9 cellular contexts compared by ENCODE assay signal in the genomic region with DNA sequence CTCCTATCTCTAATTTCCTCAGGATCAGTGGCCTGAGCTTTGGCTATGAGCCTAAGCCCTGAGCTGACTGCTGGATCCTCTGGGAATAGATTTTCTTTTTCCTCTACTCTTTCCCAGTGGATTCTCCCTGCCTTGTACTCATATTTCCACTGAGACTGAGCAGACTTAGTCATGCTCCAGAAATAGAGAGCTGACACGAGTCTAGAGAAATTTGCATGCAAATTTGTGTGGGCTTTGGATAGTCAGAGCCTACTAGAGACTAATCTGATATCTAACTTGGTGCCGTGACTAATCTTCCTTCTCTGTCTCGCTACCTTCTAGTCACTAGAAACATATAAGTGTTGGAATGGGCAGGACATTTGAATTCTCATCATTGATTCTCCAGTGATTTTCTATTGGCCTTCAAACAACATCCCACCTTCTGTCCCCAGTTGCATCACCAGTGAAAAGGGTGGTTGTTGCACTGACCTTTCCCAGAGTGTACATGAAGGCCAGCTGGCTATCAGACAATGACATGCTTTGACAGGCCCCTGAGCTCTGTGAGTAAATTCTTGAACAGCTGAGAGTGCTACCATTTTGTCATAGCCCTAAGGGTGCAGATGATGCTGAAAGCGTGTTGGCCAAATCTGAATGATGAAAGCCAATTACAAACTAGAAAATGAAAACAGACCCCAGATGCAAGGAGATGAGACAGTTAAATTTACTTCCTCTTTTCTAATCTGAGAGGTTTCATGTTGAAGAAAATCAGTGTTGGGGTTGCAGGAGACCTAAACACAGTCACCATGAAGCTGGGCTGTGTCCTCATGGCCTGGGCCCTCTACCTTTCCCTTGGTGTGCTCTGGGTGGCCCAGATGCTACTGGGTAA. TPM values are rescaled to one million over a fixed set of nuclear protein-coding genes. Genes with fewer than 3 reads are reported as not detected.
DNase-seq lines count a peak whose midpoint lies in the region; ATAC-seq, FAIRE-seq and TF ChIP-seq lines count a peak whose summit lies in the region.
"Had no signal": no experiment of that assay in that cellular context is flagged by ENCODE, and none has a peak within 500 bp of the region (broad histone marks: within the 10 kb centered on the region; RNA-seq: fewer than 3 reads in every experiment).

A gene with protein sequence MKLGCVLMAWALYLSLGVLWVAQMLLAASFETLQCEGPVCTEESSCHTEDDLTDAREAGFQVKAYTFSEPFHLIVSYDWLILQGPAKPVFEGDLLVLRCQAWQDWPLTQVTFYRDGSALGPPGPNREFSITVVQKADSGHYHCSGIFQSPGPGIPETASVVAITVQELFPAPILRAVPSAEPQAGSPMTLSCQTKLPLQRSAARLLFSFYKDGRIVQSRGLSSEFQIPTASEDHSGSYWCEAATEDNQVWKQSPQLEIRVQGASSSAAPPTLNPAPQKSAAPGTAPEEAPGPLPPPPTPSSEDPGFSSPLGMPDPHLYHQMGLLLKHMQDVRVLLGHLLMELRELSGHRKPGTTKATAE (plus strand): TSS at position 747 of the 865 bp plus-strand sequence. CDS start 36 bp downstream, at position 783.

- H2BK20ac ChIP-seq in H9 (ENCODE audit: low read depth, low read length, poor library complexity, severe bottlenecking) = no peak within 1 kb of the TSS

- no peak within 1 kb of the TSS for H4K91ac ChIP-seq in H9 (ENCODE audit: insufficient read length, low read depth, low read length)

- no peak within 1 kb of the TSS for H2BK15ac ChIP-seq in H9 (ENCODE audit: low read depth, low read length)

- no peaks in the 10 kb centered on the region for H3K79me1 ChIP-seq in H9 (ENCODE audit: insufficient read depth, low read depth, low read length, poor library complexity, severe bottlenecking)

- H4K8ac ChIP-seq in H9 (replicated peaks; ENCODE audit: insufficient read length, low read depth, low read length) = no peak within 1 kb of the TSS

- no peaks in the 10 kb centered on the region for H3K9me3 Mint-ChIP-seq in IgD-negative memory B cell
- no peaks in the 10 kb centered on the region for H3K9me3 Mint-ChIP-seq in H9

- TF ChIP-seq POLR2A in GM12891 (IDR thresholded peaks at IDR 0.05; ENCODE audit: low read depth, low read length) = peak; percentile 95

- peak within 1 kb of the TSS; percentile 97 for H3K27ac ChIP-seq in smooth muscle cell (ENCODE audit: low read depth)
- no peak within 1 kb of the TSS for H3K27ac ChIP-seq in H9 (ENCODE audit: insufficient read length, low read depth, low read length)

- H3K36me3 ChIP-seq in smooth muscle cell (ENCODE audit: low read depth) = no peaks in the 10 kb centered on the region

- no peaks in the 10 kb centered on the region for H3K4me1 ChIP-seq in smooth muscle cell (ENCODE audit: low read depth)
- no peaks in the 10 kb centered on the region for H3K4me1 ChIP-seq in H9 (ENCODE audit: insufficient read depth, low read length)

- no peak for DNase-seq in GM12891 (ENCODE audit: insufficient read length, low spot score)
- DNase-seq in cardiac fibroblast (ENCODE audit: low read depth in 2 of 2) = peak; percentile 86 to 97
- no peak for DNase-seq in smooth muscle cell (lab: John Stamatoyannopoulos, UW; ENCODE audit: unreplicated experiment)
- no peak for DNase-seq in NCI-H2227 treated with DMSO at 0.1 percent for 48 hours (lab: John Stamatoyannopoulos, UW)
- DNase-seq in NCI-H1105 (lab: John Stamatoyannopoulos, UW) = no peak
- no peak for DNase-seq in H9

- H3K4me3 ChIP-seq in cardiac fibroblast (replicated peaks in 1 of 2; ENCODE audit: low read depth in 2 of 2, low read length in 2 of 2) (no peak within 1 kb of the TSS), smooth muscle cell (no peak within 1 kb of the TSS)

- no peaks in the 10 kb centered on the region for H3K27me3 ChIP-seq in smooth muscle cell (ENCODE audit: low read depth)
- H3K27me3 ChIP-seq in H9 (ENCODE audit: insufficient read depth, low read length) = no peaks in the 10 kb centered on the region

- no peaks in the 10 kb centered on the region for H3F3A ChIP-seq in smooth muscle cell (ENCODE audit: low read depth)

- no peak within 1 kb of the TSS for H3T11ph ChIP-seq in H9 (ENCODE audit: low read length)

- H3K4me3 Mint-ChIP-seq in IgD-negative memory B cell (peak within 1 kb of the TSS in 1 of 4 donors; percentile 88), H9 (no peak within 1 kb of the TSS)

- H3K36me3 Mint-ChIP-seq in IgD-negative memory B cell = peaks cover under 1% of the 10 kb centered on the region
- H3K36me3 Mint-ChIP-seq in H9 (ENCODE audit: insufficient read depth in 1 of 3, low read depth in 3 of 3) = no peaks in the 10 kb centered on the region

- no peak within 1 kb of the TSS for H2BK12ac ChIP-seq in H9 (ENCODE audit: insufficient read length, low read depth, low read length)

- H3K27ac Mint-ChIP-seq in IgD-negative memory B cell (no peak within 1 kb of the TSS), H9 (no peak within 1 kb of the TSS)

- H3K79me2 ChIP-seq in smooth muscle cell (ENCODE audit: low read depth) = no peaks in the 10 kb centered on the region
- no peaks in the 10 kb centered on the region for H3K79me2 ChIP-seq in H9 (ENCODE audit: insufficient read depth, low read length)

- no peak within 1 kb of the TSS for H3K23ac ChIP-seq in H9 (ENCODE audit: insufficient read length, low read depth, low read length)

- peak within 1 kb of the TSS; percentile 47 for H3K4me2 ChIP-seq in smooth muscle cell
- no peak within 1 kb of the TSS for H3K4me2 ChIP-seq in H9 (ENCODE audit: insufficient read depth, insufficient read length, low read length)

- no peak within 1 kb of the TSS for H3K18ac ChIP-seq in H9 (ENCODE audit: insufficient read length, low read depth, low read length)

- TF ChIP-seq CTCF in cardiac fibroblast (IDR thresholded peaks at IDR 0.05; ENCODE audit: low read depth, low read length) = no peak
- no peak for TF ChIP-seq CTCF in smooth muscle cell (IDR thresholded peaks at IDR 0.05; ENCODE audit: borderline replicate concordance, insufficient read depth, poor library complexity, severe bottlenecking)
- no peak for TF ChIP-seq CTCF in H9 (conservative IDR thresholded peaks at IDR 0.05)

- H3K9me3 ChIP-seq in smooth muscle cell (replicated peaks; ENCODE audit: low read depth) (no peaks in the 10 kb centered on the region), H9 (ENCODE audit: control insufficient read depth, low read depth, low read length) (no peaks in the 10 kb centered on the region)

- H2BK120ac ChIP-seq in H9 (ENCODE audit: low read depth, low read length, poor library complexity, severe bottlenecking) = no peak within 1 kb of the TSS

- WGBS in smooth muscle cell (ENCODE audit: low lambda C conversion rate) = 27% methylated on average over 4 of the region's 4 CpGs
- WGBS in H9 (ENCODE audit: extremely low coverage, insufficient read length, low lambda C conversion rate) = no CpG with 5 or more reads among the region's 4 CpGs

- H2AFZ ChIP-seq in smooth muscle cell (ENCODE audit: low read depth) (no peak within 1 kb of the TSS), H9 (ENCODE audit: low read length) (no peak within 1 kb of the TSS)

- peak; percentile 58 for ATAC-seq in GM21576 (IDR thresholded peaks at IDR 0.05; ENCODE audit: unreplicated experiment)

- H2BK5ac ChIP-seq in H9 (ENCODE audit: insufficient read length, low read length) = no peak within 1 kb of the TSS

- H3K4me1 Mint-ChIP-seq in IgD-negative memory B cell (peaks cover 22 to 26% (median 24%) of the 10 kb centered on the region in 3 donors), H9 (peaks cover 12 to 18% of the 10 kb centered on the region in 2 experiments)

- H3K27me3 Mint-ChIP-seq in IgD-negative memory B cell (no peaks in the 10 kb centered on the region), H9 (ENCODE audit: low read depth) (peaks cover 3% of the 10 kb centered on the region)

- no peaks in the 10 kb centered on the region for H3K23me2 ChIP-seq in H9 (ENCODE audit: insufficient read length, low read depth, low read length, poor library complexity, severe bottlenecking)

- no peak within 1 kb of the TSS for H2AK5ac ChIP-seq in H9 (ENCODE audit: insufficient read length, low read length)

- no peak within 1 kb of the TSS for H4K5ac ChIP-seq in H9 (ENCODE audit: insufficient read length, low read depth, low read length)

- peak; percentile 98 for FAIRE-seq in GM12891 (lab: Jason Lieb, UNC)

- H3K9ac ChIP-seq in smooth muscle cell (ENCODE audit: low read depth) = peak within 1 kb of the TSS; percentile 78
- H3K9ac ChIP-seq in H9 (ENCODE audit: extremely low read depth, insufficient read length, low read length) = no peak within 1 kb of the TSS

- H3K4ac ChIP-seq in H9 (ENCODE audit: low read depth, low read length) = no peak within 1 kb of the TSS

- H4K20me1 ChIP-seq in smooth muscle cell (ENCODE audit: low read depth) (no peaks in the 10 kb centered on the region), H9 (ENCODE audit: control insufficient read depth, insufficient read depth, insufficient read length) (no peaks in the 10 kb centered on the region)

- no peak within 1 kb of the TSS for H3K56ac ChIP-seq in H9 (ENCODE audit: insufficient read length, low read depth, low read length)

- no peak within 1 kb of the TSS for H3K14ac ChIP-seq in H9 (ENCODE audit: insufficient read depth, low read length)

TF ChIP-seq in GM12891, 5 proteins besides CTCF, POLR2A, EP300 and RAD21:
- peak; percentile 92 for TF ChIP-seq POLR2AphosphoS5 (IDR thresholded peaks at IDR 0.05; ENCODE audit: low read depth, low read length)
- peak; percentile 89 for TF ChIP-seq POU2F2 (IDR thresholded peaks at IDR 0.05; ENCODE audit: low read depth, low read length)
- TF ChIP-seq SPI1 (IDR thresholded peaks at IDR 0.05; ENCODE audit: low read depth, low read length) = no peak
- TF ChIP-seq PAX5 (IDR thresholded peaks at IDR 0.05; ENCODE audit: insufficient read depth, low read length, severe bottlenecking) = no peak
- peak; percentile 79 for TF ChIP-seq TAF1 (IDR thresholded peaks at IDR 0.05; ENCODE audit: low read depth, low read length)

RNA-seq across cellular contexts. Expression of the gene that starts here (rescaled TPM):
- polyA plus RNA-seq in GM12891 (2012; ENCODE audit: low read depth, missing spikeins) = 115 TPM
- 445 TPM for polyA plus RNA-seq in IgD-negative memory B cell
- total RNA-seq in smooth muscle cell = 0.40 TPM in 1 of 2 replicates, not detected in the other
- 0.35 TPM in 1 of 2 replicates, not detected in the other for polyA plus RNA-seq in smooth muscle cell
- total RNA-seq in H9 (2021) = not detected in 2 replicates
- total RNA-seq: pulmonary artery endothelial cell had no signal

Comparison
In these comparisons a context has a peak if more than half of its experiments do, and no peak if none do; other contexts are left out.
1. RNA of the gene that starts here (polyA plus RNA-seq): 445 TPM in IgD-negative memory B cell (single experiment); 0.35 TPM in smooth muscle cell; every median in the first group is over 100 times any median in the second.
2. DNase-seq: peak in cardiac fibroblast (2 of 2); none in GM12891 (single experiment), smooth muscle cell (single experiment), NCI-H2227 treated with DMSO at 0.1 percent for 48 hours (single experiment), NCI-H1105 (single experiment) and H9 (single experiment).